Comparison of ENCODE assay signal across 1 cellular context in genomic region chr14:92386637-92387036, GRCh38.
TF ChIP-seq lines count a peak whose summit lies in the region.

No MANE protein-coding gene starts in this region.

TF ChIP-seq in HepG2, 621 proteins besides CTCF, POLR2A, EP300 and RAD21 (continued from another document and continues in another):
- peak; percentile 40; the same call in 1 of the 2 replicates for TF ChIP-seq FOXJ3 (CRISPR knock-in tag; IDR thresholded peaks at IDR 0.05; ENCODE audit: borderline replicate concordance)
- no peak for TF ChIP-seq ZNF614 (CRISPR knock-in tag; IDR thresholded peaks at IDR 0.05; ENCODE audit: borderline replicate concordance)
- TF ChIP-seq ZNF512 (CRISPR knock-in tag; IDR thresholded peaks at IDR 0.05), result no peak
- TF ChIP-seq ZSCAN5A (CRISPR knock-in tag; IDR thresholded peaks at IDR 0.05; ENCODE audit: borderline replicate concordance), result no peak
- no peak for TF ChIP-seq ZNF335 (CRISPR knock-in tag; IDR thresholded peaks at IDR 0.05)
- peak; percentile 49; the same call in 1 of the 2 replicates for TF ChIP-seq CREM (IDR thresholded peaks at IDR 0.05)
- no peak for TF ChIP-seq CREM (CRISPR knock-in tag; IDR thresholded peaks at IDR 0.05)
- TF ChIP-seq ZNF879 (CRISPR knock-in tag; IDR thresholded peaks at IDR 0.05), result no peak
- peak; percentile 91 for TF ChIP-seq RXRB (CRISPR knock-in tag; IDR thresholded peaks at IDR 0.05; ENCODE audit: borderline replicate concordance)
- no peak for TF ChIP-seq ZNF501 (CRISPR knock-in tag; IDR thresholded peaks at IDR 0.05)
- no peak for TF ChIP-seq SATB2 (CRISPR knock-in tag; IDR thresholded peaks at IDR 0.05)
- no peak for TF ChIP-seq ZBTB7A (CRISPR knock-in tag; IDR thresholded peaks at IDR 0.05)
- TF ChIP-seq HOXA3 (CRISPR knock-in tag; IDR thresholded peaks at IDR 0.05), result peak; percentile 59; the same call in 1 of the 2 replicates
- TF ChIP-seq HNRNPH1 (optimal IDR thresholded peaks at IDR 0.05; ENCODE audit: low read depth, low read length), result no peak
- peak; percentile 77 for TF ChIP-seq ZNF609 (CRISPR knock-in tag; IDR thresholded peaks at IDR 0.05; ENCODE audit: borderline replicate concordance)
- TF ChIP-seq MED8 (CRISPR knock-in tag; IDR thresholded peaks at IDR 0.05; ENCODE audit: insufficient replicate concordance), result no peak
- TF ChIP-seq RBM22 (optimal IDR thresholded peaks at IDR 0.05; ENCODE audit: low read length), result no peak
- TF ChIP-seq PLRG1 (conservative IDR thresholded peaks at IDR 0.05), result no peak
- TF ChIP-seq MED1 (CRISPR knock-in tag; IDR thresholded peaks at IDR 0.05), result peak; percentile 65
- TF ChIP-seq FUBP1 (CRISPR knock-in tag; IDR thresholded peaks at IDR 0.05; ENCODE audit: borderline replicate concordance), result no peak
- TF ChIP-seq EHMT2 (IDR thresholded peaks at IDR 0.05; ENCODE audit: borderline replicate concordance, low read depth, low read length), result no peak
- TF ChIP-seq JDP2 (CRISPR knock-in tag; IDR thresholded peaks at IDR 0.05; ENCODE audit: borderline replicate concordance), result no peak
- no peak for TF ChIP-seq HBP1 (CRISPR knock-in tag; IDR thresholded peaks at IDR 0.05; ENCODE audit: low read depth)
- 0 out of 2 replicates have a peak, but pooled peaks have one; percentile 58 for TF ChIP-seq ESRRA (CRISPR knock-in tag; IDR thresholded peaks at IDR 0.05; ENCODE audit: low read depth)
- TF ChIP-seq ZNF792 (CRISPR knock-in tag; IDR thresholded peaks at IDR 0.05), result no peak
- 0 out of 2 replicates have a peak, but pooled peaks have one; percentile 43 for TF ChIP-seq AHDC1 (CRISPR knock-in tag; IDR thresholded peaks at IDR 0.05; ENCODE audit: borderline replicate concordance)
- no peak for TF ChIP-seq CERS6 (CRISPR knock-in tag; IDR thresholded peaks at IDR 0.05)
- TF ChIP-seq JUN (CRISPR knock-in tag; IDR thresholded peaks at IDR 0.05), result no peak
- TF ChIP-seq ZNF770 (CRISPR knock-in tag; IDR thresholded peaks at IDR 0.05), result no peak
- TF ChIP-seq BORCS8-MEF2B (CRISPR knock-in tag; IDR thresholded peaks at IDR 0.05), result no peak
- TF ChIP-seq PCBP2 (optimal IDR thresholded peaks at IDR 0.05; ENCODE audit: low read depth, low read length, poor library complexity, severe bottlenecking), result no peak
- TF ChIP-seq ZNF678 (CRISPR knock-in tag; IDR thresholded peaks at IDR 0.05), result no peak
- TF ChIP-seq ZNF484 (CRISPR knock-in tag; IDR thresholded peaks at IDR 0.05; ENCODE audit: borderline replicate concordance, low read depth), result no peak
- no peak for TF ChIP-seq ZNF781 (CRISPR knock-in tag; IDR thresholded peaks at IDR 0.05; ENCODE audit: borderline replicate concordance, not compliant biosample characterization)
- 0 out of 2 replicates have a peak, but pooled peaks have one; percentile 13 for TF ChIP-seq KDM6A (CRISPR knock-in tag; IDR thresholded peaks at IDR 0.05; ENCODE audit: low read depth)
- no peak for TF ChIP-seq CSRNP1 (CRISPR knock-in tag; IDR thresholded peaks at IDR 0.05)
- no peak for TF ChIP-seq TOPORS (CRISPR knock-in tag; IDR thresholded peaks at IDR 0.05)
- TF ChIP-seq SP1 (IDR thresholded peaks at IDR 0.05), result no peak
- TF ChIP-seq SP1 (CRISPR knock-in tag; IDR thresholded peaks at IDR 0.05), result no peak
